In the genomic region with DNA sequence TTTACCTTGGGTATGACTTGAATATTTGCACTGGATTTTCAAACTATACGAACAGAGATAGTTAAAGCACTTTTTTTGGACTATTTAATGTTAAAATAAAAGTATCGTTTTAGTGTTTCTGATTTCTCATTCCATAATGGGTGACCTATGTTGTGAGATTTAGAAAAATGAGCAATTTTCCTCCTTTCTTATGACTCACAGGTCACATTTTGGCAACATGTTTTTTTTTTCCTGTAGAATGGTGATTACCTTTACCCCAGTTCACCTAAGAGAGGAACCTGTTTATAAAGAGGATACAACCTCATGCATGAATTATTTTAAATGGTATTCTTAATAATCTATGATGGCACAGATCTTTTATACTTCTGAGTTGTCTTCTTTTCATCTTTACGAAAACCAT, we compare ENCODE assay signal across 9 cellular contexts.
DNase-seq lines count a peak whose midpoint lies in the region; ATAC-seq and TF ChIP-seq lines count a peak whose summit lies in the region.
"Had no signal": no experiment of that assay in that cellular context is flagged by ENCODE, and none has a peak within 500 bp of the region (broad histone marks: within the 10 kb centered on the region; RNA-seq: fewer than 3 reads in every experiment).

No MANE protein-coding gene starts in this region.

- peaks cover 22% of the 10 kb centered on the region for H3K9me3 Mint-ChIP-seq in T-helper 2 cell treated with Interferon-gamma antibody and Interleukin-4, amounts not matched to agents 5 μg/mL and 100 μg/mL, for 36 hours
- peaks cover 0 to 3% of the 10 kb centered on the region in 2 donors for H3K9me3 Mint-ChIP-seq in stimulated activated naive B cell treated with anti-CD40 and anti-IgM and Interleukin-4, amounts not matched to agents 10 μg/mL and 1 μg/mL and 100 μg/mL, for 72 hours

- DNase-seq in SK-N-SH (no peak), fibroblast of lung (ENCODE audit: low read depth in 2 of 2) (peak in 1 of 2 donors; percentile 47), OCI-M2 (lab: John Stamatoyannopoulos, UW; ENCODE audit: unreplicated experiment) (no peak), posterior cingulate gyrus (no peak), left lobe of liver (ENCODE audit: low spot score) (no peak)
- DNase-seq in T-helper 2 cell treated with Interferon-gamma antibody and Interleukin-4, amounts not matched to agents 5 μg/mL and 100 μg/mL, for 36 hours (ENCODE audit: low spot score) = no peak
- DNase-seq in stimulated activated naive B cell treated with anti-CD40 and anti-IgM and Interleukin-4, amounts not matched to agents 10 μg/mL and 1 μg/mL and 100 μg/mL, for 72 hours = no peak

- H3K36me3 ChIP-seq in SK-N-SH (replicated peaks in 1 of 2; ENCODE audit: control insufficient read depth in 1 of 2, insufficient read depth in 2 of 2, low read length in 1 of 2) = peaks cover 0 to 14% of the 10 kb centered on the region in 2 experiments
- no peaks in the 10 kb centered on the region for H3K36me3 ChIP-seq in fibroblast of lung (ENCODE audit: control insufficient read depth, insufficient read depth, low read length)

- TF ChIP-seq RAD21 in SK-N-SH (IDR thresholded peaks at IDR 0.05; ENCODE audit: low read length) = no peak

- H3K27ac Mint-ChIP-seq in T-helper 2 cell treated with Interferon-gamma antibody and Interleukin-4, amounts not matched to agents 5 μg/mL and 100 μg/mL, for 36 hours = peak overlapping the region; percentile 83
- peak overlapping the region; percentile 9 for H3K27ac Mint-ChIP-seq in stimulated activated naive B cell treated with anti-CD40 and anti-IgM and Interleukin-4, amounts not matched to agents 10 μg/mL and 1 μg/mL and 100 μg/mL, for 72 hours

- peaks cover 79% of the 10 kb centered on the region for H3K4me1 Mint-ChIP-seq in T-helper 2 cell treated with Interferon-gamma antibody and Interleukin-4, amounts not matched to agents 5 μg/mL and 100 μg/mL, for 36 hours (ENCODE audit: low read depth)
- peaks cover 22 to 67% of the 10 kb centered on the region in 2 donors for H3K4me1 Mint-ChIP-seq in stimulated activated naive B cell treated with anti-CD40 and anti-IgM and Interleukin-4, amounts not matched to agents 10 μg/mL and 1 μg/mL and 100 μg/mL, for 72 hours

- peaks cover 36% of the 10 kb centered on the region for H3K36me3 Mint-ChIP-seq in T-helper 2 cell treated with Interferon-gamma antibody and Interleukin-4, amounts not matched to agents 5 μg/mL and 100 μg/mL, for 36 hours (ENCODE audit: low read depth)
- peaks cover 8 to 22% of the 10 kb centered on the region in 2 donors for H3K36me3 Mint-ChIP-seq in stimulated activated naive B cell treated with anti-CD40 and anti-IgM and Interleukin-4, amounts not matched to agents 10 μg/mL and 1 μg/mL and 100 μg/mL, for 72 hours

- peak overlapping the region; percentile 70 for H3K4me3 Mint-ChIP-seq in T-helper 2 cell treated with Interferon-gamma antibody and Interleukin-4, amounts not matched to agents 5 μg/mL and 100 μg/mL, for 36 hours
- no peak overlapping the region for H3K4me3 Mint-ChIP-seq in stimulated activated naive B cell treated with anti-CD40 and anti-IgM and Interleukin-4, amounts not matched to agents 10 μg/mL and 1 μg/mL and 100 μg/mL, for 72 hours

- WGBS in SK-N-SH (ENCODE audit: low lambda C conversion rate) = 47% methylated on average over 3 of the region's 3 CpGs

- peaks cover 50% of the 10 kb centered on the region for H3F3A ChIP-seq in SK-N-SH (replicated peaks; ENCODE audit: insufficient read depth)

- H3K79me2 ChIP-seq in SK-N-SH (ENCODE audit: insufficient read depth) = peaks cover 11% of the 10 kb centered on the region
- H3K79me2 ChIP-seq in fibroblast of lung (ENCODE audit: control insufficient read depth, insufficient read depth, low read length) = peaks cover 3% of the 10 kb centered on the region

- H3K27me3 Mint-ChIP-seq in T-helper 2 cell treated with Interferon-gamma antibody and Interleukin-4, amounts not matched to agents 5 μg/mL and 100 μg/mL, for 36 hours (ENCODE audit: low read depth) = no peaks in the 10 kb centered on the region
- H3K27me3 Mint-ChIP-seq in stimulated activated naive B cell treated with anti-CD40 and anti-IgM and Interleukin-4, amounts not matched to agents 10 μg/mL and 1 μg/mL and 100 μg/mL, for 72 hours = no peaks in the 10 kb centered on the region

- peak overlapping the region; percentile 60 for H3K4me2 ChIP-seq in SK-N-SH
- H3K4me2 ChIP-seq in fibroblast of lung (ENCODE audit: extremely low read depth, insufficient read depth, low read length) = no peak overlapping the region

- H2AFZ ChIP-seq in SK-N-SH (ENCODE audit: low read depth) (no peak overlapping the region), fibroblast of lung (ENCODE audit: low read length) (no peak overlapping the region)

- 0 out of 4 replicates have a peak, but pooled peaks of 1 of the 2 experiments have one; percentile 17 for TF ChIP-seq EP300 in SK-N-SH (IDR thresholded peaks at IDR 0.05; ENCODE audit: borderline replicate concordance in 1 of 2, low read depth in 1 of 2, low read length in 1 of 2)

- H3K27me3 ChIP-seq in SK-N-SH (ENCODE audit: insufficient read depth) = no peaks in the 10 kb centered on the region
- H3K27me3 ChIP-seq in fibroblast of lung (ENCODE audit: control insufficient read depth, insufficient read depth, low read length) = no peaks in the 10 kb centered on the region

- H3K4me1 ChIP-seq in SK-N-SH (ENCODE audit: control insufficient read depth in 1 of 2, insufficient read depth in 2 of 2, low read depth in 1 of 2, low read length in 1 of 2) (peaks cover 15 to 48% of the 10 kb centered on the region in 2 experiments), fibroblast of lung (ENCODE audit: control insufficient read depth, extremely low read depth, insufficient read depth, low read length) (peaks cover 54% of the 10 kb centered on the region)

- TF ChIP-seq CTCF in SK-N-SH (IDR thresholded peaks at IDR 0.05) (no peak), fibroblast of lung (conservative IDR thresholded peaks at IDR 0.05 in 1 of 2, IDR thresholded peaks at IDR 0.05 in 1 of 2; ENCODE audit: low read depth in 1 of 2, low read length in 2 of 2) (no peak)

- H3K9ac ChIP-seq in SK-N-SH = peak overlapping the region; percentile 39; the same call in 1 of the 2 replicates
- H3K9ac ChIP-seq in fibroblast of lung (ENCODE audit: insufficient read depth, low read length) = no peak overlapping the region

- POLR2A ChIA-PET in SK-N-SH (lab: Yijun Ruan, JAX) = no interaction called here

- intact Hi-C loops in posterior cingulate gyrus (cut with DNase I) = loop anchor here (10.0 kb wide), 1 partner anchor 439 kb away; a partner anchor contains a TSS

- H3K9me3 ChIP-seq in SK-N-SH (no peaks in the 10 kb centered on the region), fibroblast of lung (ENCODE audit: control insufficient read depth, insufficient read depth, low read depth, low read length) (no peaks in the 10 kb centered on the region)

- H3K9me2 ChIP-seq in SK-N-SH = no peaks in the 10 kb centered on the region

- ATAC-seq in SK-N-SH treated with all-trans-retinoic acid at 6 μM for 48 hours = no peak
- no peak for ATAC-seq in stimulated activated naive B cell treated with anti-CD40 and anti-IgM and Interleukin-4, amounts not matched to agents 10 μg/mL and 1 μg/mL and 100 μg/mL, for 72 hours (replicated peaks)
- ATAC-seq in left lobe of liver = no peak

- H3K27ac ChIP-seq in SK-N-SH (ENCODE audit: low read depth in 2 of 2, low read length in 1 of 2) = peak overlapping the region; percentile 82; a peak in 3 of 4 replicates
- peak overlapping the region; percentile 72 for H3K27ac ChIP-seq in fibroblast of lung (ENCODE audit: insufficient read depth, low read length)
- H3K27ac ChIP-seq: VCaP had no signal

- CTCF ChIA-PET in SK-N-SH (lab: Yijun Ruan, JAX) = interaction anchor here (1.2 to 2.0 kb wide), 2 partner anchors 15 to 440 kb away, joined by 3 to 7 read pairs; no protein-coding TSS in a partner anchor

- H3K4me3 ChIP-seq in SK-N-SH (ENCODE audit: low read depth in 2 of 2, low read length in 1 of 2) (peak overlapping the region in 1 of 2 experiments; percentile 6; a peak in 2 of 4 replicates), fibroblast of lung (replicated peaks in 1 of 4; ENCODE audit: control extremely low read depth in 1 of 4, insufficient read depth in 1 of 4, low read depth in 3 of 4, low read length in 4 of 4) (no peak overlapping the region)

- H4K20me1 ChIP-seq in SK-N-SH (ENCODE audit: insufficient read depth) (no peaks in the 10 kb centered on the region), fibroblast of lung (ENCODE audit: control insufficient read depth, extremely low read depth, insufficient read depth, low read length) (no peaks in the 10 kb centered on the region)

TF ChIP-seq in SK-N-SH, 30 proteins besides CTCF, POLR2A, EP300 and RAD21 (continues in another document):
- peak; percentile 60; the same call in 1 of the 2 replicates for TF ChIP-seq RXRA (IDR thresholded peaks at IDR 0.05; ENCODE audit: borderline replicate concordance, low read depth)
- no peak for TF ChIP-seq SIN3A (IDR thresholded peaks at IDR 0.05; ENCODE audit: borderline replicate concordance, low read depth, low read length)
- TF ChIP-seq YY1 (IDR thresholded peaks at IDR 0.05; ENCODE audit: low read depth) = no peak
- TF ChIP-seq, protein P1, sequence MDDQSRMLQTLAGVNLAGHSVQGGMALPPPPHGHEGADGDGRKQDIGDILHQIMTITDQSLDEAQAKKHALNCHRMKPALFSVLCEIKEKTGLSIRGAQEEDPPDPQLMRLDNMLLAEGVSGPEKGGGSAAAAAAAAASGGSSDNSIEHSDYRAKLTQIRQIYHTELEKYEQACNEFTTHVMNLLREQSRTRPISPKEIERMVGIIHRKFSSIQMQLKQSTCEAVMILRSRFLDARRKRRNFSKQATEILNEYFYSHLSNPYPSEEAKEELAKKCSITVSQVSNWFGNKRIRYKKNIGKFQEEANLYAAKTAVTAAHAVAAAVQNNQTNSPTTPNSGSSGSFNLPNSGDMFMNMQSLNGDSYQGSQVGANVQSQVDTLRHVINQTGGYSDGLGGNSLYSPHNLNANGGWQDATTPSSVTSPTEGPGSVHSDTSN (IDR thresholded peaks at IDR 0.05) = peak; percentile 9; the same call in 1 of the 2 replicates

TF ChIP-seq in SK-N-SH treated with all-trans-retinoic acid at 6 μM for 48 hours, 23 proteins besides CTCF, POLR2A, EP300 and RAD21 (continues in another document):
- TF ChIP-seq, protein P2, sequence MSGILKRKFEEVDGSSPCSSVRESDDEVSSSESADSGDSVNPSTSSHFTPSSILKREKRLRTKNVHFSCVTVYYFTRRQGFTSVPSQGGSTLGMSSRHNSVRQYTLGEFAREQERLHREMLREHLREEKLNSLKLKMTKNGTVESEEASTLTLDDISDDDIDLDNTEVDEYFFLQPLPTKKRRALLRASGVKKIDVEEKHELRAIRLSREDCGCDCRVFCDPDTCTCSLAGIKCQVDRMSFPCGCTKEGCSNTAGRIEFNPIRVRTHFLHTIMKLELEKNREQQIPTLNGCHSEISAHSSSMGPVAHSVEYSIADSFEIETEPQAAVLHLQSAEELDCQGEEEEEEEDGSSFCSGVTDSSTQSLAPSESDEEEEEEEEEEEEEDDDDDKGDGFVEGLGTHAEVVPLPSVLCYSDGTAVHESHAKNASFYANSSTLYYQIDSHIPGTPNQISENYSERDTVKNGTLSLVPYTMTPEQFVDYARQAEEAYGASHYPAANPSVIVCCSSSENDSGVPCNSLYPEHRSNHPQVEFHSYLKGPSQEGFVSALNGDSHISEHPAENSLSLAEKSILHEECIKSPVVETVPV (CRISPR knock-in tag; IDR thresholded peaks at IDR 0.05) = no peak
- TF ChIP-seq PPARA (CRISPR knock-in tag; IDR thresholded peaks at IDR 0.05; ENCODE audit: borderline replicate concordance) = no peak
- TF ChIP-seq SNAI2 (CRISPR knock-in tag; IDR thresholded peaks at IDR 0.05) = no peak
